In the genomic region with DNA sequence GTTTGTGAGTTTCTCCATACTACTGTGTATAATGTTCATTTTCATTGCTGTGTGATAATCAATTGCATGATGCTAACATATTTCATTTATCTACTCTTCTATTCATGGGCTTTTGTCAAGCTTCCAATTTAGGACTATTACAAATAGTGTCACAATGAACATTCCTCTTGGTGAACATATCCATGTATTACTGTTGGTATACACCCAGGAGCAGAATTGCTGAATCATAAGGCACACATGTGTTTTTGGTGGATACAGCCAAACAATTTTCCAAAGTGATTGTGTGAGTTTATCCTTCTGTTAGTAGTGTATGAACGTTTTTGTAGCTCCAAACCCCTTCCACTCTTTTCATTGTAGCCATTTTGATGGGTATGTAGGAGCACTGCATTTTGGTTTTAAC, we compare ENCODE assay signal across 30 cellular contexts.
"Had no signal": no experiment of that assay in that cellular context is flagged by ENCODE, and none has a peak within 500 bp of the region (broad histone marks: within the 10 kb centered on the region; RNA-seq: fewer than 3 reads in every experiment).

No MANE protein-coding gene starts in this region.

- H3K4me3 ChIP-seq: K562, SK-N-MC had no signal

- H3K27ac ChIP-seq: brain microvascular endothelial cell, SK-N-MC had no signal

- FAIRE-seq: K562, TTC549 had no signal

- H3K36me3 ChIP-seq: brain microvascular endothelial cell had no signal

- DNase-seq: activated B cell treated with CpG ODN at 0.5 μM for 24 hours; activated CD4-positive, alpha-beta T cell treated with anti-CD3 and anti-CD28 coated beads for 1 hour; activated CD4-positive, alpha-beta T cell treated with anti-CD3 and anti-CD28 coated beads, Interleukin-2, amount 10 ng/mL, durations not matched to agents 24 days and 14 days; activated CD4-positive, alpha-beta T cell treated with anti-CD3 and anti-CD28 coated beads, Interleukin-2, amount 50 U/mL, for 48 hours; activated CD8-positive, alpha-beta memory T cell treated with anti-CD3 and anti-CD28 coated beads, Interleukin-2, amount 10 ng/mL, durations not matched to agents 7 days and 5 days; activated effector memory CD4-positive, alpha-beta T cell treated with Interleukin-2 at 50 U/mL for 16 hours; activated naive CD4-positive, alpha-beta T cell treated with Interleukin-2 at 50 U/mL for 16 hours; activated naive CD8-positive, alpha-beta T cell treated with anti-CD3 and anti-CD28 coated beads, Interleukin-2, amount 50 U/mL, for 24 hours; activated T-cell treated with anti-CD3 and anti-CD28 coated beads, Interleukin-2, amount 50 U/mL, for 24 hours; amygdala; brain microvascular endothelial cell; Karpas-422; MM.1S; NCI-H1048; NCI-H146; NCI-H187 treated with DMSO at 0.1 percent for 48 hours; NCI-H2081 treated with DMSO at 0.1 percent for 48 hours; NCI-H2171; NCI-H226; NCI-H510A; NCI-H526 treated with DMSO at 0.1 percent for 48 hours; NK-92 treated with Interleukin-12 subunit alpha and Interleukin-12 subunit beta, amount 100 ng/mL, for 24 hours; OCI-M1; RPMI8226; T-cell; T-helper 2 cell; T1000 had no signal

- H3K27me3 ChIP-seq: brain microvascular endothelial cell had no signal
